Comparison of ENCODE assay signal across 15 cellular contexts in genomic region chrX:40772290-40772689, GRCh38. TPM values are rescaled to one million over a fixed set of nuclear protein-coding genes. Genes with fewer than 3 reads are reported as not detected.
DNase-seq lines count a peak whose midpoint lies in the region; ATAC-seq, FAIRE-seq and TF ChIP-seq lines count a peak whose summit lies in the region.
"Had no signal": no experiment of that assay in that cellular context is flagged by ENCODE, and none has a peak within 500 bp of the region (broad histone marks: within the 10 kb centered on the region; RNA-seq: fewer than 3 reads in every experiment).

No MANE protein-coding gene starts in this region.

- H4K8ac ChIP-seq in mesendoderm (ENCODE audit: low read depth, low read length) = no peak overlapping the region

- no peak overlapping the region for H3K23ac ChIP-seq in mesendoderm (ENCODE audit: low read length)

- no peak overlapping the region for H3K9ac ChIP-seq in endothelial cell of umbilical vein (replicated peaks; ENCODE audit: extremely low read depth, insufficient read depth, low read length)
- no peak overlapping the region for H3K9ac ChIP-seq in mesendoderm (ENCODE audit: low read length)

- no peaks in the 10 kb centered on the region for H3K79me2 ChIP-seq in endothelial cell of umbilical vein (ENCODE audit: control insufficient read depth, insufficient read depth, low read length)
- no peaks in the 10 kb centered on the region for H3K79me2 ChIP-seq in mesendoderm (ENCODE audit: control insufficient read depth, insufficient read depth, low read length)

- DNase-seq in ELR (ENCODE audit: low read depth) = peak; percentile 79
- peak; percentile 62 for DNase-seq in MG63
- DNase-seq in endothelial cell of umbilical vein (ENCODE audit: low read depth, low spot score) = peak; percentile 1
- peak; percentile 2 for DNase-seq in mesendoderm
- no peak for DNase-seq in NCI-H187 treated with DMSO at 0.1 percent for 48 hours (lab: John Stamatoyannopoulos, UW)
- DNase-seq in OCI-M2 (lab: John Stamatoyannopoulos, UW; ENCODE audit: unreplicated experiment) = no peak
- DNase-seq: activated CD4-positive, alpha-beta T cell treated with anti-CD3 and anti-CD28 coated beads for 4 hours; activated naive CD4-positive, alpha-beta T cell treated with anti-CD3 and anti-CD28 coated beads, Interleukin-2, amount 10 ng/mL, durations not matched to agents 7 days and 5 days; NCI-H1105 treated with DMSO at 0.1 percent for 48 hours; NCI-H345 had no signal

- no peak for ATAC-seq in GM18861 (IDR thresholded peaks at IDR 0.05; ENCODE audit: unreplicated experiment)

- intact Hi-C loops in endothelial cell of umbilical vein (cut with micrococcal nuclease) = no loop called here

- H2AK5ac ChIP-seq in mesendoderm (ENCODE audit: low read length) = no peak overlapping the region

- H3K79me1 ChIP-seq in mesendoderm (ENCODE audit: low read length) = no peaks in the 10 kb centered on the region

- no TSS peak for BruUV-seq in endothelial cell of umbilical vein (replicated peaks; lab: Mats Ljungman, UMichigan)

- H3K56ac ChIP-seq in mesendoderm (ENCODE audit: low read length) = no peak overlapping the region

- H4K5ac ChIP-seq in mesendoderm (ENCODE audit: low read length) = no peak overlapping the region

- no peak overlapping the region for H3K4me3 ChIP-seq in MG63
- no peak overlapping the region for H3K4me3 ChIP-seq in endothelial cell of umbilical vein (replicated peaks in 1 of 3; ENCODE audit: insufficient read depth in 1 of 3, low read depth in 1 of 3, low read length in 3 of 3)
- no peak overlapping the region for H3K4me3 ChIP-seq in mesendoderm (ENCODE audit: low read length)
- H3K4me3 ChIP-seq: right atrium auricular region had no signal

- H2BK15ac ChIP-seq in mesendoderm (replicated peaks; ENCODE audit: low read depth) = no peak overlapping the region

- no peak overlapping the region for H2BK120ac ChIP-seq in mesendoderm (ENCODE audit: low read depth, low read length)

- H3K27ac ChIP-seq in endothelial cell of umbilical vein (ENCODE audit: insufficient read depth, low read depth, low read length) (no peak overlapping the region), mesendoderm (ENCODE audit: low read depth, low read length) (no peak overlapping the region)
- H3K27ac ChIP-seq: C4-2B, right atrium auricular region had no signal

- FAIRE-seq in endothelial cell of umbilical vein (lab: Jason Lieb, UNC) = no peak
- FAIRE-seq: frontal cortex, H1 had no signal

- H3K4ac ChIP-seq in mesendoderm (ENCODE audit: low read depth, low read length) = no peak overlapping the region

- dilution Hi-C loops in endothelial cell of umbilical vein (cut with MboI; ENCODE audit: extremely low pct_ligation_motif_present, low sequenced_read_pairs) = no loop called here

- H2AFZ ChIP-seq in endothelial cell of umbilical vein (ENCODE audit: low read depth, low read length) = no peak overlapping the region

- TF ChIP-seq CTCF in endothelial cell of umbilical vein (IDR thresholded peaks at IDR 0.05; ENCODE audit: extremely low read depth in 1 of 2, insufficient read depth in 1 of 2, low read depth in 1 of 2, low read length in 2 of 2) = no peak

- no peak for TF ChIP-seq POLR2A in endothelial cell of umbilical vein (IDR thresholded peaks at IDR 0.05; ENCODE audit: low read depth, low read length)

- no peaks in the 10 kb centered on the region for H3K9me1 ChIP-seq in endothelial cell of umbilical vein (replicated peaks; ENCODE audit: control insufficient read depth, extremely low read depth, insufficient read depth, low read length)

- H3K4me2 ChIP-seq in endothelial cell of umbilical vein (ENCODE audit: insufficient read depth, low read length) (no peak overlapping the region), mesendoderm (ENCODE audit: low read length) (no peak overlapping the region)

- CTCF ChIA-PET in endothelial cell of umbilical vein (lab: Charles Lee) = interaction anchor here (0.6 kb wide), 1 partner anchor 21 kb away, joined by 3 read pairs; no protein-coding TSS in a partner anchor

- H3K36me3 ChIP-seq in MG63 (no peaks in the 10 kb centered on the region), endothelial cell of umbilical vein (ENCODE audit: control insufficient read depth in 2 of 2, extremely low read depth in 1 of 2, insufficient read depth in 2 of 2, low read length in 2 of 2) (no peaks in the 10 kb centered on the region), mesendoderm (ENCODE audit: control insufficient read depth, insufficient read depth, low read length) (no peaks in the 10 kb centered on the region)
- H3K36me3 ChIP-seq: right atrium auricular region had no signal

- WGBS in mesendoderm (ENCODE audit: extremely low coverage, insufficient coverage, low lambda C conversion rate) = no CpG with 5 or more reads among the region's 2 CpGs

- H2BK5ac ChIP-seq in mesendoderm (ENCODE audit: low read length) = no peak overlapping the region

- POLR2A ChIA-PET in endothelial cell of umbilical vein (lab: Charles Lee) = no interaction called here

- no peaks in the 10 kb centered on the region for H3K9me3 ChIP-seq in MG63
- no peaks in the 10 kb centered on the region for H3K9me3 ChIP-seq in endothelial cell of umbilical vein (replicated peaks; ENCODE audit: control insufficient read depth, insufficient read depth, low read length)
- H3K9me3 ChIP-seq: right atrium auricular region had no signal

- no peak overlapping the region for H3K18ac ChIP-seq in mesendoderm (ENCODE audit: low read length)

- no peaks in the 10 kb centered on the region for H3K27me3 ChIP-seq in MG63
- H3K27me3 ChIP-seq in endothelial cell of umbilical vein (ENCODE audit: control insufficient read depth in 2 of 2, insufficient read depth in 2 of 2, low read length in 2 of 2) = no peaks in the 10 kb centered on the region
- no peaks in the 10 kb centered on the region for H3K27me3 ChIP-seq in mesendoderm (ENCODE audit: insufficient read depth, low read length, poor library complexity)
- H3K27me3 ChIP-seq: right atrium auricular region had no signal

- H3K4me1 ChIP-seq in endothelial cell of umbilical vein (ENCODE audit: control insufficient read depth, extremely low read depth, insufficient read depth, low read length) = peaks cover 19% of the 10 kb centered on the region
- no peaks in the 10 kb centered on the region for H3K4me1 ChIP-seq in mesendoderm (ENCODE audit: control insufficient read depth, low read depth, low read length)
- H3K4me1 ChIP-seq: right atrium auricular region had no signal

- no peaks in the 10 kb centered on the region for H4K20me1 ChIP-seq in endothelial cell of umbilical vein (replicated peaks; ENCODE audit: control insufficient read depth, extremely low read depth, insufficient read depth, low read length)

TF ChIP-seq in endothelial cell of umbilical vein, 7 proteins besides CTCF, POLR2A, EP300 and RAD21:
- TF ChIP-seq MYC (IDR thresholded peaks at IDR 0.05; ENCODE audit: low read depth, low read length) = no peak
- TF ChIP-seq MAX (IDR thresholded peaks at IDR 0.05; ENCODE audit: insufficient read depth, insufficient read length) = no peak
- TF ChIP-seq GATA2 (IDR thresholded peaks at IDR 0.05; ENCODE audit: insufficient read depth, insufficient read length, low read depth, low read length) = no peak
- TF ChIP-seq EZH2 (IDR thresholded peaks at IDR 0.05; ENCODE audit: borderline replicate concordance, low read depth, low read length, severe bottlenecking) = no peak
- TF ChIP-seq JUN (IDR thresholded peaks at IDR 0.05; ENCODE audit: borderline replicate concordance, insufficient read depth, insufficient read length, low read depth) = no peak
- TF ChIP-seq FOS (IDR thresholded peaks at IDR 0.05; ENCODE audit: borderline replicate concordance, insufficient read depth, low read length) = no peak

RNA-seq across cellular contexts. Expression of gene MED14, which starts 36.9 kb away (rescaled TPM):
- total RNA-seq in MG63 (2014; rRNA removed; shearing (Covaris generic); ENCODE audit: low replicate concordance) = 4.5 and 25.9 TPM in 2 replicates
- total RNA-seq in endothelial cell of umbilical vein = 55.8 and 56.4 TPM in 2 replicates
- polyA plus RNA-seq in endothelial cell of umbilical vein = 21.2 and 25.6 TPM in 2 replicates
- polyA plus RNA-seq in endothelial cell of umbilical vein (2011; cell fraction: cytosol; rRNA removed) = 22.8 and 24.2 TPM in 2 replicates
- polyA plus RNA-seq in endothelial cell of umbilical vein (2011; cell fraction: nucleus; rRNA removed) = 62.3 and 79.1 TPM in 2 replicates
- polyA plus RNA-seq in endothelial cell of umbilical vein (2012) = 37.0 and 42.2 TPM in 2 replicates
- 73.3 and 80.1 TPM in 2 replicates for polyA minus RNA-seq in endothelial cell of umbilical vein
- polyA minus RNA-seq in endothelial cell of umbilical vein (2011; cell fraction: cytosol; rRNA and poly(A)+ RNA removed) = 24.3 TPM
- 84.5 and 135 TPM in 2 replicates for polyA minus RNA-seq in endothelial cell of umbilical vein (2011; cell fraction: nucleus; rRNA and poly(A)+ RNA removed)
- polyA plus RNA-seq in mesendoderm (2013, experiment 1 of 2) = 27.6 TPM
- polyA plus RNA-seq in mesendoderm (2013, experiment 2 of 2) = 28.5 TPM

Comparison
In these comparisons a context has a peak if more than half of its experiments do, and no peak if none do; other contexts are left out.
1. DNase-seq: peak in ELR (single experiment), MG63 (single experiment), endothelial cell of umbilical vein (single experiment) and mesendoderm (single experiment); none in NCI-H187 treated with DMSO at 0.1 percent for 48 hours (single experiment) and OCI-M2 (single experiment).